9 cellular contexts compared by ENCODE assay signal in the genomic region with DNA sequence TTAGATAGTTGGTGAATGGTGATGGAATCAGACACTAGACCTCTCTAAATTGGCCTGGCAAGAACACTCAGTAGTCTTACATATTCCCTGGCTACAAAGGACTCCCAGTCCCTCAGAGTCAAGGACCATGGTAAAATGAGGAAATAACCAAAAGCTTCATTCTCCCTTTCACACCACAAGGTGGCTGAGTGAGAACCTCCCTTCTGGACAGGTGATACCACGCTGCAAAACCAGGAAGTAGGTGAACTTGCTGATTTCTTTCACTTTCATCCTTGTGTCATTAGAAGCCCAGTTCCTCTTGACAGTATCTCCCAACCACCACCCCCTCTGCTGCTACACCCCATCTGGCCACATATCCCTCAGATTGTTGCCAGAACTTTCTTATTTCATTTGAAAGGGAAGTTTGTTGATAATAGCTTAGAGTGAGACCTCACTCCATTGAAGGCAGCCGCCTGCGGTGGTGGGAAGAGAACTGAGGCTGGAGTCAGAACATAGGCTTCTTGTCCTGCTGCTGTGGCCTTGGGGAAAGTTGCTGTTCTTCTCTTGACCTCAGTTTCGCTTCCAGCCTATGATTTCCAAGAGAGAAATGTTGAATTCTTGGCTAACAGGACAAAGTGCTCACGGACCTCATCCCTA.
A peak's percentile ranks its signal among the peaks of the same experiment; 100 is the strongest.
DNase-seq lines count a peak whose midpoint lies in the region; ATAC-seq, FAIRE-seq and TF ChIP-seq lines count a peak whose summit lies in the region.
"Had no signal": no experiment of that assay in that cellular context is flagged by ENCODE, and none has a peak within 500 bp of the region (broad histone marks: within the 10 kb centered on the region; RNA-seq: fewer than 3 reads in every experiment).

No MANE protein-coding gene starts in this region.

- 16% methylated on average over 5 of the region's 5 CpGs for WGBS in K562 (ENCODE audit: insufficient coverage, low coverage, missing lambda C conversion rate)

- intact Hi-C loops in K562 (cut with micrococcal nuclease) (no loop called here), Right ventricle myocardium superior (cut with DNase I) (no loop called here)

- no peaks in the 10 kb centered on the region for H3K79me2 ChIP-seq in K562 (ENCODE audit: control insufficient read depth, insufficient read depth, low read length)

- H3K9ac ChIP-seq in K562 (ENCODE audit: insufficient read depth in 1 of 2, low read depth in 2 of 2, low read length in 2 of 2) = no peak overlapping the region

- in situ Hi-C loops in K562 (cut with MboI) = no loop called here

- CTCF ChIA-PET in K562 (lab: Yijun Ruan, JAX; ENCODE audit: low intra/inter-chr PET ratio) = no interaction called here

- H3K36me3 ChIP-seq in K562 (ENCODE audit: control insufficient read depth, insufficient read depth, low read length) = no peaks in the 10 kb centered on the region

- H3K4me2 ChIP-seq in K562 (ENCODE audit: insufficient read depth, low read length) = peak overlapping the region; percentile 61

- TF ChIP-seq CTCF in K562 (IDR thresholded peaks at IDR 0.05 in 2 of 3, conservative IDR thresholded peaks at IDR 0.05 in 1 of 3; ENCODE audit: insufficient read depth in 2 of 3, low read depth in 1 of 3, low read length in 3 of 3) = peak; percentile 33 to 55 (median 48); a peak in 4 of 6 replicates

- peaks cover 3% of the 10 kb centered on the region in 2 experiments; a peak in 2 of 5 replicates for H3K27me3 ChIP-seq in K562 (ENCODE audit: control insufficient read depth in 2 of 2, insufficient read depth in 2 of 2, low read length in 2 of 2)

- H3K27ac ChIP-seq in K562 (ENCODE audit: extremely low read depth, low read depth, low read length) = no peak overlapping the region

- ATAC-seq in GM21390 (IDR thresholded peaks at IDR 0.05; ENCODE audit: unreplicated experiment) (peak; percentile 70), HG03521 (IDR thresholded peaks at IDR 0.05; ENCODE audit: unreplicated experiment) (peak; percentile 79), K562 (peak; percentile 87), Right ventricle myocardium superior (ENCODE audit: poor library complexity) (no peak)

- H2AFZ ChIP-seq in K562 (ENCODE audit: low read depth, low read length) = peak overlapping the region; percentile 93

- peaks cover 4 to 21% of the 10 kb centered on the region in 2 experiments; a peak in 3 of 5 replicates for H3K4me1 ChIP-seq in K562 (replicated peaks in 1 of 2; ENCODE audit: control insufficient read depth in 2 of 2, insufficient read depth in 2 of 2, low read length in 2 of 2)

- peak; percentile 85 for FAIRE-seq in K562 (lab: Jason Lieb, UNC)
- FAIRE-seq: A204.1 had no signal

- peak; percentile 22 for DNase-seq in DMS 273 (lab: John Stamatoyannopoulos, UW; ENCODE audit: unreplicated experiment)
- no peak for DNase-seq in DMS 273 treated with DMSO at 0.1 percent for 48 hours (lab: John Stamatoyannopoulos, UW)
- peak; percentile 32 to 65 (median 51) for DNase-seq in K562 (ENCODE audit: extremely low read depth in 1 of 4, low spot score in 3 of 4)
- DNase-seq in NCI-H2171 treated with DMSO at 0.1 percent for 48 hours (lab: John Stamatoyannopoulos, UW) = no peak
- no peak for DNase-seq in Right ventricle myocardium superior
- DNase-seq in NCI-H510A (lab: John Stamatoyannopoulos, UW) = no peak

- H3K9me3 ChIP-seq in K562 (replicated peaks; ENCODE audit: control insufficient read depth, insufficient read depth, low read depth, low read length) = no peaks in the 10 kb centered on the region

- POLR2A ChIA-PET in K562 (lab: Yijun Ruan, JAX) = interaction anchor here (0.6 to 2.9 kb wide), 6 partner anchors 8 to 383 kb away, joined by 3 to 9 read pairs (median 3); no protein-coding TSS in a partner anchor

- H4K20me1 ChIP-seq in K562 (replicated peaks; ENCODE audit: control insufficient read depth, insufficient read depth, low read length) = no peaks in the 10 kb centered on the region

- no TSS peak for BruUV-seq in K562 (replicated peaks; lab: Mats Ljungman, UMichigan)

- peak in 1 of 2 experiments; percentile 50; a peak in 2 of 4 replicates for TF ChIP-seq RAD21 in K562 (CRISPR knock-in tag; conservative IDR thresholded peaks at IDR 0.05 in 1 of 2, IDR thresholded peaks at IDR 0.05 in 1 of 2)

- TF ChIP-seq POLR2A in K562 (conservative IDR thresholded peaks at IDR 0.05) = no peak

- H3K4me3 ChIP-seq in K562 = 0 out of 2 replicates have a peak overlapping the region, but pooled peaks have one; percentile 8

- no peaks in the 10 kb centered on the region for H3K9me1 ChIP-seq in K562 (ENCODE audit: control insufficient read depth, insufficient read depth, low read length)

- no peak for TF ChIP-seq EP300 in K562 (IDR thresholded peaks at IDR 0.05; ENCODE audit: low read length)

TF ChIP-seq in K562, 482 proteins besides CTCF, POLR2A, EP300 and RAD21 (continues in another document):
- TF ChIP-seq, protein P1, sequence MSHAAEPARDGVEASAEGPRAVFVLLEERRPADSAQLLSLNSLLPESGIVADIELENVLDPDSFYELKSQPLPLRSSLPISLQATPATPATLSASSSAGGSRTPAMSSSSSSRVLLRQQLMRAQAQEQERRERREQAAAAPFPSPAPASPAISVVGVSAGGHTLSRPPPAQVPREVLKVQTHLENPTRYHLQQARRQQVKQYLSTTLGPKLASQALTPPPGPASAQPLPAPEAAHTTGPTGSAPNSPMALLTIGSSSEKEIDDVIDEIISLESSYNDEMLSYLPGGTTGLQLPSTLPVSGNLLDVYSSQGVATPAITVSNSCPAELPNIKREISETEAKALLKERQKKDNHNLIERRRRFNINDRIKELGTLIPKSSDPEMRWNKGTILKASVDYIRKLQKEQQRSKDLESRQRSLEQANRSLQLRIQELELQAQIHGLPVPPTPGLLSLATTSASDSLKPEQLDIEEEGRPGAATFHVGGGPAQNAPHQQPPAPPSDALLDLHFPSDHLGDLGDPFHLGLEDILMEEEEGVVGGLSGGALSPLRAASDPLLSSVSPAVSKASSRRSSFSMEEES (CRISPR knock-in tag; IDR thresholded peaks at IDR 0.05) = no peak
- no peak for TF ChIP-seq ZNF41 (CRISPR knock-in tag; conservative IDR thresholded peaks at IDR 0.05)
- no peak for TF ChIP-seq HMGXB4 (CRISPR knock-in tag; IDR thresholded peaks at IDR 0.05)
- TF ChIP-seq KLF16 (IDR thresholded peaks at IDR 0.05) = no peak
- no peak for TF ChIP-seq ARNT (IDR thresholded peaks at IDR 0.05)
- TF ChIP-seq PTTG1 (tag; IDR thresholded peaks at IDR 0.05; ENCODE audit: low read depth) = no peak
- TF ChIP-seq ELF1 (tag; IDR thresholded peaks at IDR 0.05) = peak; percentile 91
- no peak for TF ChIP-seq MBD1 (CRISPR knock-in tag; IDR thresholded peaks at IDR 0.05)
- no peak for TF ChIP-seq FOXJ3 (CRISPR knock-in tag; IDR thresholded peaks at IDR 0.05)
- TF ChIP-seq CBX3 (IDR thresholded peaks at IDR 0.05; ENCODE audit: borderline replicate concordance in 1 of 2, low read length in 2 of 2) = peak in 1 of 2 experiments; percentile 79; a peak in 1 of 3 replicates
- TF ChIP-seq CEBPB (tag; IDR thresholded peaks at IDR 0.05) = no peak
- TF ChIP-seq SMARCA4 (IDR thresholded peaks at IDR 0.05) = 0 out of 2 replicates have a peak, but pooled peaks have one; percentile 22
- no peak for TF ChIP-seq GATA2 (CRISPR knock-in tag; IDR thresholded peaks at IDR 0.05)
- no peak for TF ChIP-seq ZNF277 (CRISPR knock-in tag; IDR thresholded peaks at IDR 0.05; ENCODE audit: borderline replicate concordance)
- no peak for TF ChIP-seq ERF (CRISPR knock-in tag; IDR thresholded peaks at IDR 0.05)
- TF ChIP-seq BRD9 (IDR thresholded peaks at IDR 0.05; ENCODE audit: low read depth, partially characterized antibody) = no peak

Comparison
In these comparisons a context has a peak if more than half of its experiments do, and no peak if none do; other contexts are left out.
1. DNase-seq: peak in DMS 273 (single experiment) and K562 (4 of 4); none in DMS 273 treated with DMSO at 0.1 percent for 48 hours (single experiment), NCI-H2171 treated with DMSO at 0.1 percent for 48 hours (single experiment), Right ventricle myocardium superior (single experiment) and NCI-H510A (single experiment).